8 cellular contexts compared by ENCODE assay signal in genomic region chr7:24836084-24836483, GRCh38.
DNase-seq lines count a peak whose midpoint lies in the region; ATAC-seq and TF ChIP-seq lines count a peak whose summit lies in the region.

No MANE protein-coding gene starts in this region.

- no peak overlapping the region for H3K4me3 Mint-ChIP-seq in activated naive CD8-positive, alpha-beta T cell treated with anti-CD3 and anti-CD28 coated beads, Interleukin-2, amount 50 U/mL, for 24 hours

- H3K9me3 Mint-ChIP-seq in activated naive CD8-positive, alpha-beta T cell treated with anti-CD3 and anti-CD28 coated beads, Interleukin-2, amount 50 U/mL, for 24 hours, result no peaks in the 10 kb centered on the region

- H3K4me1 ChIP-seq in BE2C, result peaks cover 16% of the 10 kb centered on the region

- no peaks in the 10 kb centered on the region for H3K27me3 Mint-ChIP-seq in activated naive CD8-positive, alpha-beta T cell treated with anti-CD3 and anti-CD28 coated beads, Interleukin-2, amount 50 U/mL, for 24 hours

- H3K9me3 ChIP-seq in BE2C, result no peaks in the 10 kb centered on the region

- no peak for TF ChIP-seq CTCF in BE2C (IDR thresholded peaks at IDR 0.05; ENCODE audit: low read depth, low read length)

- H3K27me3 ChIP-seq in BE2C, result no peaks in the 10 kb centered on the region

- peak overlapping the region; percentile 25 for H3K27ac Mint-ChIP-seq in activated naive CD8-positive, alpha-beta T cell treated with anti-CD3 and anti-CD28 coated beads, Interleukin-2, amount 50 U/mL, for 24 hours

- peaks cover 58% of the 10 kb centered on the region for H3K4me1 Mint-ChIP-seq in activated naive CD8-positive, alpha-beta T cell treated with anti-CD3 and anti-CD28 coated beads, Interleukin-2, amount 50 U/mL, for 24 hours

- no peak overlapping the region for H3K4me3 ChIP-seq in BE2C (ENCODE audit: low read depth, low read length)

- DNase-seq in activated naive CD8-positive, alpha-beta T cell treated with anti-CD3 and anti-CD28 coated beads, Interleukin-2, amount 50 U/mL, for 24 hours, result no peak
- DNase-seq in BE2C (no peak), NCI-H2171 treated with DMSO at 0.1 percent for 48 hours (lab: John Stamatoyannopoulos, UW) (no peak), RKO (ENCODE audit: low spot score) (no peak)
- DNase-seq in effector CD4-positive, alpha-beta T cell, result no peak

- H3K36me3 Mint-ChIP-seq in activated naive CD8-positive, alpha-beta T cell treated with anti-CD3 and anti-CD28 coated beads, Interleukin-2, amount 50 U/mL, for 24 hours (ENCODE audit: low read depth), result peaks cover 58% of the 10 kb centered on the region

- ATAC-seq in GM18499 (IDR thresholded peaks at IDR 0.05; ENCODE audit: insufficient read depth, unreplicated experiment) (peak; percentile 57), GM21447 (IDR thresholded peaks at IDR 0.05; ENCODE audit: unreplicated experiment) (peak; percentile 70), HG03457 (IDR thresholded peaks at IDR 0.05; ENCODE audit: unreplicated experiment) (peak; percentile 61)
- ATAC-seq in activated naive CD8-positive, alpha-beta T cell treated with anti-CD3 and anti-CD28 coated beads, Interleukin-2, amount 50 U/mL, for 24 hours, result no peak

- peaks cover 32% of the 10 kb centered on the region for H3K36me3 ChIP-seq in BE2C
